8 cellular contexts compared by ENCODE assay signal in genomic region chr2:120313695-120314615, GRCh38. TPM values are rescaled to one million over a fixed set of nuclear protein-coding genes. Genes with fewer than 3 reads are reported as not detected.
DNase-seq lines count a peak whose midpoint lies in the region; ATAC-seq and TF ChIP-seq lines count a peak whose summit lies in the region.

No MANE protein-coding gene starts in this region.

- DNase-seq in GM03348 (ENCODE audit: low spot score) (peak; percentile 45), T-helper 17 cell (no peak), sigmoid colon (no peak), foreskin keratinocyte (no peak), T1000 (lab: John Stamatoyannopoulos, UW) (no peak)

- no peak overlapping the region for H3K4me3 Mint-ChIP-seq in T-helper 17 cell

- peak overlapping the region; percentile 2 to 43 for H3K4me3 ChIP-seq in gastroesophageal sphincter
- H3K4me3 ChIP-seq in sigmoid colon = peak overlapping the region in 3 of 4 donors; percentile 40 to 45 (median 40)

- H3K27ac Mint-ChIP-seq in T-helper 17 cell = peak overlapping the region; percentile 88

- H3K27ac ChIP-seq in gastroesophageal sphincter (peak overlapping the region in 2 of 4 donors; percentile 50 to 61), sigmoid colon (peak overlapping the region in 1 of 4 donors; percentile 30), foreskin keratinocyte (no peak overlapping the region)

- intact Hi-C loops in sigmoid colon (cut with DNase I) = loop anchor here (1.0 to 5.0 kb wide), 3 partner anchors 61 to 107 kb away; partner anchors contain the start of gene RALB

- TF ChIP-seq EP300 in gastroesophageal sphincter (IDR thresholded peaks at IDR 0.05) (no peak), sigmoid colon (IDR thresholded peaks at IDR 0.05) (no peak)

- no peak for ATAC-seq in T-helper 17 cell
- peak; percentile 11 for ATAC-seq in gastroesophageal sphincter
- no peak for ATAC-seq in foreskin keratinocyte
- no peak for ATAC-seq in GM21529 (IDR thresholded peaks at IDR 0.05; ENCODE audit: unreplicated experiment)
- no peak for ATAC-seq in GM21515 (IDR thresholded peaks at IDR 0.05; ENCODE audit: unreplicated experiment)

- no peaks in the 10 kb centered on the region for H3K36me3 ChIP-seq in gastroesophageal sphincter
- no peaks in the 10 kb centered on the region for H3K36me3 ChIP-seq in sigmoid colon

- H3K4me1 Mint-ChIP-seq in T-helper 17 cell = peaks cover 11% of the 10 kb centered on the region

- H3K4me1 ChIP-seq in gastroesophageal sphincter = peaks cover 0 to 24% (median 6%) of the 10 kb centered on the region in 3 donors
- H3K4me1 ChIP-seq in sigmoid colon = peaks cover 0 to 22% (median 18%) of the 10 kb centered on the region in 4 donors
- no peaks in the 10 kb centered on the region for H3K4me1 ChIP-seq in foreskin keratinocyte

- H3K9me3 ChIP-seq in T-helper 17 cell (ENCODE audit: control insufficient read depth, low read length, poor library complexity, severe bottlenecking) (no peaks in the 10 kb centered on the region), gastroesophageal sphincter (no peaks in the 10 kb centered on the region), sigmoid colon (no peaks in the 10 kb centered on the region)

- TF ChIP-seq POLR2A in gastroesophageal sphincter (IDR thresholded peaks at IDR 0.05) = no peak
- no peak for TF ChIP-seq POLR2A in sigmoid colon (IDR thresholded peaks at IDR 0.05)

- WGBS in gastroesophageal sphincter (ENCODE audit: low coverage in 1 of 2), 2 donors = 80 to 91% methylated on average over 7 to 11 of the region's 39 CpGs
- 34 to 68% methylated on average over 39 of the region's 39 CpGs for WGBS in sigmoid colon, 2 donors

- TF ChIP-seq CTCF in gastroesophageal sphincter (IDR thresholded peaks at IDR 0.05) (no peak), sigmoid colon (IDR thresholded peaks at IDR 0.05) (no peak), foreskin keratinocyte (conservative IDR thresholded peaks at IDR 0.05) (no peak)

- peaks cover 4% of the 10 kb centered on the region for H3K27me3 Mint-ChIP-seq in T-helper 17 cell

- H3K27me3 ChIP-seq in gastroesophageal sphincter = no peaks in the 10 kb centered on the region
- H3K27me3 ChIP-seq in sigmoid colon = no peaks in the 10 kb centered on the region
- peaks cover 4% of the 10 kb centered on the region for H3K27me3 ChIP-seq in foreskin keratinocyte

- H3K36me3 Mint-ChIP-seq in T-helper 17 cell (ENCODE audit: low read depth) = no peaks in the 10 kb centered on the region

RNA-seq across cellular contexts. Expression of gene INHBB, which starts 32.0 kb away (rescaled TPM):
- not detected for total RNA-seq in T-helper 17 cell
- total RNA-seq in gastroesophageal sphincter = 1 to 10 TPM in 3 of 4 donors, under 1 TPM in 1; 0.31 to 8.4 (median 3.4) TPM
- total RNA-seq in sigmoid colon = 1 to 10 TPM in 3 of 4 donors, under 1 TPM in 1; 0.99 to 1.8 (median 1.2) TPM
- polyA plus RNA-seq in sigmoid colon = 1 to 10 TPM in 1 of 3 donors, under 1 TPM in 1, not detected in 1; 0.60 to 1.4 TPM
- not detected in 2 replicates for total RNA-seq in foreskin keratinocyte
- polyA plus RNA-seq in foreskin keratinocyte = not detected in 2 replicates
